Comparison of ENCODE assay signal across 1 cellular context in the genomic region with DNA sequence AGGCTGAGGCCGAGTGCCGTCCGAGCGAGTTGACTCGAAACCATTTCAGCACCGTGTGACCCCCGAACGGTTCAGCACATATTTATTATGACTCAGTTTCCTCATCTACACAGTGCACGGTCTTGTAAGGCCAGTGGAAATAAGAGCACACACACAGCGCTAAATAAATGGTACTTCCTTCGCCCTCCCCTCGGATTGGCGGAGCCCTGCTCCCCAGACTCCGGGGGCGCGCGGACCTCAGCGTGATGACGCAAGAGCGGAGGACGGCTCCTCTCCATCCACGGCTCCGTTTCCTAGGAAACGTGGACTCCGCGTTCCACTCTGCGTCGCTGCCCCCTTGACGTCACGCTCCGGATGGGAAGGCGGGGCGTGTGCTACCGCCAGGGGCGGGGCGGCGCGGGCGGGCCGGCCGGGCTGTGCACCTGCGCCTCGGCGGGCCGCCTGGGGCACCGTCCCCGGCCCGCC.
TF ChIP-seq lines count a peak whose summit lies in the region.

A gene with protein sequence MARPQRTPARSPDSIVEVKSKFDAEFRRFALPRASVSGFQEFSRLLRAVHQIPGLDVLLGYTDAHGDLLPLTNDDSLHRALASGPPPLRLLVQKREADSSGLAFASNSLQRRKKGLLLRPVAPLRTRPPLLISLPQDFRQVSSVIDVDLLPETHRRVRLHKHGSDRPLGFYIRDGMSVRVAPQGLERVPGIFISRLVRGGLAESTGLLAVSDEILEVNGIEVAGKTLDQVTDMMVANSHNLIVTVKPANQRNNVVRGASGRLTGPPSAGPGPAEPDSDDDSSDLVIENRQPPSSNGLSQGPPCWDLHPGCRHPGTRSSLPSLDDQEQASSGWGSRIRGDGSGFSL (plus strand): TSS at position 397 of the 465 bp plus-strand sequence. CDS start 79 bp downstream, outside the sequence.

TF ChIP-seq in GM23338, 12 proteins besides CTCF, POLR2A, EP300 and RAD21:
- TF ChIP-seq POLR2AphosphoS5 (IDR thresholded peaks at IDR 0.05; ENCODE audit: low read depth) (peak; percentile 43), CREB1 (CRISPR knock-in tag; IDR thresholded peaks at IDR 0.05; ENCODE audit: low read depth) (peak; percentile 96), ZNF114 (CRISPR knock-in tag; IDR thresholded peaks at IDR 0.05) (no peak)
